Comparison of ENCODE assay signal across 8 cellular contexts in the genomic region with DNA sequence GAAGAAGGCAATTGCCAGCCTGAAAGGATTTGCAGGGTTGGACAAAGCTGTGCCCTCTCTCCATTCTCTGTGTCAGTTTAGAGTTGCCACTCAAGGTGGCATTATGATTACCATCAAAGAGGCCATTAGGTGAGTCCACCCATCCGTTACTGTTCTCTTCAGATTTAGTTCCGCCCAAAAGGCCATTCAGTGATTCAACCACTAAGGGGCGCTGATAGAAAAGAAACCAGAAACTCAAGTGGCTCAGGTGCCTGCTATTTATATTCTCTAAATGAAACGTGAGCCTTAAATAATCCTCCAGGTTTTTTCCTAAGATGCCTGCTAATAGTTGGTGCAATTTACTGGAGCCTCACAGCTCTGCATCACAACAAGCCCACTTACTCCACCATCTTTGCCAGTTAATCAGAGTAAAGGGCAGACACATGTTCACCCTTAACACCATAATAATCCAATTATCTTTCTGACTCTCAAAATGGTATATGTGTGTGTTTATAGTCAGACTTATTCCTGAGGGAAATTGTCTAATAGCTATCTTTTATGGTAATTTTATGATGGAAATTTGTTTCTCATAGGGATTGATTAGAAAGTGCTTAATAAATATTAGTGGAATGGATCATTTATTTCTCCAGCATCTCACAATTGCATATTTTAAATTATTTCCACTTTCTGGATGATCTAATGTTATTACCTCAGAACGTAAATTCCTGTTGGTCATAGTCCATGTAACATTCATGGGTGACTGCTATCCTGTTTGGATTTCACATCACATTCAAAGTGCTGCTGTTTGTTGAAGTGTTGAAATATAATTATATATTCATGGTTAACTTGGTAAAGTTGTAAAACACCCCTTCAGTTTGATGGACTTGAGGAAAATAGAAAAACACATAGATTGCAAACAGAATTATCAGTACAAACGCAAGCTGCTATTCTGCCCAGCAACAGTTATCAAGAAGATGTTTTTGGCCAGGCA. TPM values are rescaled to one million over a fixed set of nuclear protein-coding genes. Genes with fewer than 3 reads are reported as not detected.
DNase-seq lines count a peak whose midpoint lies in the region; TF ChIP-seq lines count a peak whose summit lies in the region.

No MANE protein-coding gene starts in this region.

- DNase-seq in SIG-M5 treated with dmso at 0.1 percent for 504 hours (lab: John Stamatoyannopoulos, UW; ENCODE audit: unreplicated experiment) (peak; percentile 37), SIG-M5 (lab: John Stamatoyannopoulos, UW) (no peak), NCI-H1417 (lab: John Stamatoyannopoulos, UW) (peak; percentile 78 to 94 (median 86)), SK-MEL-5 (ENCODE audit: low read depth, low spot score) (peak; percentile 72), fibroblast of pulmonary artery (ENCODE audit: low read depth) (peak; percentile 74), osteocyte (ENCODE audit: extremely low spot score, unreplicated experiment) (no peak), GM19238 (ENCODE audit: insufficient read length, low spot score) (no peak)
- no peak for DNase-seq in T-helper 2 cell treated with Interferon-gamma antibody and Interleukin-4, amounts not matched to agents 5 μg/mL and 100 μg/mL, for 36 hours (ENCODE audit: low spot score)

- H3K4me3 Mint-ChIP-seq in osteocyte (ENCODE audit: unreplicated experiment) = no peak overlapping the region
- H3K4me3 Mint-ChIP-seq in T-helper 2 cell treated with Interferon-gamma antibody and Interleukin-4, amounts not matched to agents 5 μg/mL and 100 μg/mL, for 36 hours = no peak overlapping the region

- H3K27me3 Mint-ChIP-seq in osteocyte (ENCODE audit: unreplicated experiment) = no peaks in the 10 kb centered on the region
- H3K27me3 Mint-ChIP-seq in T-helper 2 cell treated with Interferon-gamma antibody and Interleukin-4, amounts not matched to agents 5 μg/mL and 100 μg/mL, for 36 hours (ENCODE audit: low read depth) = no peaks in the 10 kb centered on the region

- H3K4me3 ChIP-seq in fibroblast of pulmonary artery (replicated peaks; ENCODE audit: low read depth, low read length) = no peak overlapping the region

- in situ Hi-C loops in SK-MEL-5 (cut with HindIII; ENCODE audit: low pct_unique_long_range_greater_than_20kb, low sequenced_read_pairs) = no loop called here

- no peaks in the 10 kb centered on the region for H3K9me3 Mint-ChIP-seq in osteocyte (ENCODE audit: unreplicated experiment)
- H3K9me3 Mint-ChIP-seq in T-helper 2 cell treated with Interferon-gamma antibody and Interleukin-4, amounts not matched to agents 5 μg/mL and 100 μg/mL, for 36 hours = no peaks in the 10 kb centered on the region

- peak; percentile 77 for TF ChIP-seq CTCF in fibroblast of pulmonary artery (IDR thresholded peaks at IDR 0.05; ENCODE audit: low read length, missing control alignments)
- TF ChIP-seq CTCF in osteocyte (IDR thresholded peaks at IDR 0.05) = peak; percentile 81

- peaks cover 2% of the 10 kb centered on the region for H3K36me3 Mint-ChIP-seq in osteocyte (ENCODE audit: unreplicated experiment)
- peaks cover 6% of the 10 kb centered on the region for H3K36me3 Mint-ChIP-seq in T-helper 2 cell treated with Interferon-gamma antibody and Interleukin-4, amounts not matched to agents 5 μg/mL and 100 μg/mL, for 36 hours (ENCODE audit: low read depth)

- H3K4me1 Mint-ChIP-seq in osteocyte (ENCODE audit: unreplicated experiment) = no peaks in the 10 kb centered on the region
- H3K4me1 Mint-ChIP-seq in T-helper 2 cell treated with Interferon-gamma antibody and Interleukin-4, amounts not matched to agents 5 μg/mL and 100 μg/mL, for 36 hours (ENCODE audit: low read depth) = no peaks in the 10 kb centered on the region

- peak overlapping the region; percentile 27 for H3K27ac Mint-ChIP-seq in osteocyte (ENCODE audit: unreplicated experiment)
- H3K27ac Mint-ChIP-seq in T-helper 2 cell treated with Interferon-gamma antibody and Interleukin-4, amounts not matched to agents 5 μg/mL and 100 μg/mL, for 36 hours = no peak overlapping the region

RNA-seq across cellular contexts. Expression of gene TANGO6, which starts 59.3 kb away (rescaled TPM):
- total RNA-seq in SK-MEL-5 (2014; rRNA removed; shearing (Covaris generic)) = 19.9 and 23.7 TPM in 2 replicates
- 8.7 and 14.8 TPM in 2 replicates for polyA plus RNA-seq in SK-MEL-5 (2015; cell fraction: cytosol; rRNA removed)
- 6.2 and 6.9 TPM in 2 replicates for polyA plus RNA-seq in SK-MEL-5 (2015; cell fraction: nucleus; rRNA removed)
- 11.9 and 13.4 TPM in 2 replicates for total RNA-seq in osteocyte

Comparison
In these comparisons a context has a peak if more than half of its experiments do, and no peak if none do; other contexts are left out.
1. DNase-seq: peak in SIG-M5 treated with dmso at 0.1 percent for 504 hours (single experiment), NCI-H1417 (3 of 3), SK-MEL-5 (single experiment) and fibroblast of pulmonary artery (single experiment); none in SIG-M5 (single experiment), osteocyte (single experiment), GM19238 (single experiment) and T-helper 2 cell treated with Interferon-gamma antibody and Interleukin-4, amounts not matched to agents 5 μg/mL and 100 μg/mL, for 36 hours (single experiment).